ENCODE assay signal across 10 cellular contexts in the genomic region with DNA sequence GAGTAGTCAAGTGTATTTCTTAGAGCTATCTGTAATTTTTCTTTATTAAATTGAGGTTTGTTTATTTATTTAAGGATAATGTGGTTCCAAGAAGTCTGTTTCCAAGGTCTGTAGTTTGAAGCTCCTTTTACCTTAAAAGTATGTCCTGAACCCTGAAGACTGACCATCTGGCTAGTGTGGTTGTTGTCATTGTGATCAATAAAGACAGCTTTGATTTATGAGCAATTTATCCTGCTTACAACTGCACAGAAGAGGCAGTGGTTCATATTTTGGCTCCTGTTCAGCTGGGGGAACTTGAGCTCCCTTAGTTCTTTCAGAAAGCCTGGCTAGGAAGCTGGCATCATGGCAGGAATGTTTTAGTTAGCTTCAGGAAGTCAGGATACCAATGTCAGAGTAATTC.
DNase-seq lines count a peak whose midpoint lies in the region; ATAC-seq and TF ChIP-seq lines count a peak whose summit lies in the region.
"Had no signal": no experiment of that assay in that cellular context is flagged by ENCODE, and none has a peak within 500 bp of the region (broad histone marks: within the 10 kb centered on the region; RNA-seq: fewer than 3 reads in every experiment).

No MANE protein-coding gene starts in this region.

- H3K36me3 Mint-ChIP-seq in endodermal cell (ENCODE audit: low read depth): peaks cover 19% of the 10 kb centered on the region

- TF ChIP-seq CTCF in prostate gland (IDR thresholded peaks at IDR 0.05): no peak
- no peak for TF ChIP-seq CTCF in endodermal cell (conservative IDR thresholded peaks at IDR 0.05)

- H3K27me3 Mint-ChIP-seq in endodermal cell (ENCODE audit: insufficient read depth): no peaks in the 10 kb centered on the region
- H3K27me3 Mint-ChIP-seq: activated naive CD4-positive, alpha-beta T cell treated with anti-CD3 and anti-CD28 coated beads, Interleukin-2, amount 50 U/mL, for 24 hours had no signal

- H3K9me3 ChIP-seq in prostate gland: no peaks in the 10 kb centered on the region
- H3K9me3 ChIP-seq in endodermal cell (ENCODE audit: control insufficient read depth, low read length): peaks cover 17% of the 10 kb centered on the region

- H3K9me3 Mint-ChIP-seq in endodermal cell: peaks cover 18% of the 10 kb centered on the region

- H3K4me1 ChIP-seq in prostate gland (replicated peaks) (peaks cover 7% of the 10 kb centered on the region), endodermal cell (ENCODE audit: control insufficient read depth, insufficient read depth, low read length) (peaks cover 3% of the 10 kb centered on the region)

- no peak overlapping the region for H3K27ac ChIP-seq in prostate gland
- no peak overlapping the region for H3K27ac ChIP-seq in endodermal cell (ENCODE audit: low read depth, low read length)

- no peak overlapping the region for H3K9ac ChIP-seq in endodermal cell (ENCODE audit: extremely low read depth, low read length, poor library complexity, severe bottlenecking)

- no peak overlapping the region for H3K4me3 Mint-ChIP-seq in endodermal cell
- H3K4me3 Mint-ChIP-seq: activated naive CD4-positive, alpha-beta T cell treated with anti-CD3 and anti-CD28 coated beads, Interleukin-2, amount 50 U/mL, for 24 hours had no signal

- no peak overlapping the region for H3K27ac Mint-ChIP-seq in endodermal cell
- H3K27ac Mint-ChIP-seq: activated naive CD4-positive, alpha-beta T cell treated with anti-CD3 and anti-CD28 coated beads, Interleukin-2, amount 50 U/mL, for 24 hours had no signal

- H3K4me3 ChIP-seq in prostate gland (no peak overlapping the region), endodermal cell (ENCODE audit: low read length) (no peak overlapping the region)
- H3K4me3 ChIP-seq: GM12878 had no signal

- DNase-seq in DMS79 (lab: John Stamatoyannopoulos, UW): peak; percentile 57
- peak; percentile 90 to 96 for DNase-seq in NCI-H446 (lab: John Stamatoyannopoulos, UW)
- peak; percentile 95 for DNase-seq in dedifferentiated amniotic fluid mesenchymal stem cell (ENCODE audit: extremely low spot score)
- DNase-seq in prostate gland (ENCODE audit: low spot score): peak; percentile 19
- DNase-seq in NCI-H526 (lab: John Stamatoyannopoulos, UW): no peak
- DNase-seq in activated gamma-delta T cell treated with Interleukin-2 at 50 U/mL for 16 hours: no peak
- no peak for DNase-seq in endodermal cell

- no peaks in the 10 kb centered on the region for H3K36me3 ChIP-seq in prostate gland
- peaks cover 10% of the 10 kb centered on the region for H3K36me3 ChIP-seq in endodermal cell (ENCODE audit: control insufficient read depth, insufficient read depth, low read length)

- peaks cover 5% of the 10 kb centered on the region for H3K4me1 Mint-ChIP-seq in endodermal cell

- H3K27me3 ChIP-seq in prostate gland (replicated peaks; ENCODE audit: insufficient read depth) (no peaks in the 10 kb centered on the region), endodermal cell (ENCODE audit: control insufficient read depth, insufficient read depth, low read length, poor library complexity, severe bottlenecking) (no peaks in the 10 kb centered on the region)

- intact Hi-C loops in prostate gland (cut with DNase I): no loop called here

- no peak for TF ChIP-seq POLR2A in prostate gland (IDR thresholded peaks at IDR 0.05)

- no peak for ATAC-seq in HG02938 (IDR thresholded peaks at IDR 0.05; ENCODE audit: unreplicated experiment)
- ATAC-seq: GM12878 had no signal

Comparison
In these comparisons a context has a peak if more than half of its experiments do, and no peak if none do; other contexts are left out.
1. DNase-seq: peak in DMS79 (single experiment), NCI-H446 (2 of 2), dedifferentiated amniotic fluid mesenchymal stem cell (single experiment) and prostate gland (single experiment); none in NCI-H526 (0 of 2), activated gamma-delta T cell treated with Interleukin-2 at 50 U/mL for 16 hours (single experiment) and endodermal cell (single experiment).